Comparison of ENCODE assay signal across 1 cellular context in the genomic region with DNA sequence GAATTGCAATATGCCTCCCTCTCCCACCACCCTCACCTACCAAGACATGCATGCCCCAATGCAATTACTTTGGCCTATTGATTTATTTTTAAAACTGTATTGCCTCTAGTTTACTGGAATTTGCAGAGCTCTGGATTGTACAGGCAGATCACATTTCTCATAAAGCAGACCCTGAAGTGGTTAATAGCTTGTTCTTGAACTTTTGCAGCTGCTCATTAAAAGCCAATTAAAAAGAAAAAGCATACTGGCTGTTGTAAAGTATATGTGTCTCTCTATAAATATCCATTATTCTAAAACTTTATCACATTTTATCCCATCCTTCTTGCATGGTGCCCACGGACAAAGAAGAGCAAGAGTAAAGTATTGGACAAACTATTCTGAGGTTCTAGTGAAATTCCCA.
TF ChIP-seq lines count a peak whose summit lies in the region.

No MANE protein-coding gene starts in this region.

TF ChIP-seq in GM23338, 12 proteins besides CTCF, POLR2A, EP300 and RAD21 (continued from another document):
- TF ChIP-seq, protein P1, sequence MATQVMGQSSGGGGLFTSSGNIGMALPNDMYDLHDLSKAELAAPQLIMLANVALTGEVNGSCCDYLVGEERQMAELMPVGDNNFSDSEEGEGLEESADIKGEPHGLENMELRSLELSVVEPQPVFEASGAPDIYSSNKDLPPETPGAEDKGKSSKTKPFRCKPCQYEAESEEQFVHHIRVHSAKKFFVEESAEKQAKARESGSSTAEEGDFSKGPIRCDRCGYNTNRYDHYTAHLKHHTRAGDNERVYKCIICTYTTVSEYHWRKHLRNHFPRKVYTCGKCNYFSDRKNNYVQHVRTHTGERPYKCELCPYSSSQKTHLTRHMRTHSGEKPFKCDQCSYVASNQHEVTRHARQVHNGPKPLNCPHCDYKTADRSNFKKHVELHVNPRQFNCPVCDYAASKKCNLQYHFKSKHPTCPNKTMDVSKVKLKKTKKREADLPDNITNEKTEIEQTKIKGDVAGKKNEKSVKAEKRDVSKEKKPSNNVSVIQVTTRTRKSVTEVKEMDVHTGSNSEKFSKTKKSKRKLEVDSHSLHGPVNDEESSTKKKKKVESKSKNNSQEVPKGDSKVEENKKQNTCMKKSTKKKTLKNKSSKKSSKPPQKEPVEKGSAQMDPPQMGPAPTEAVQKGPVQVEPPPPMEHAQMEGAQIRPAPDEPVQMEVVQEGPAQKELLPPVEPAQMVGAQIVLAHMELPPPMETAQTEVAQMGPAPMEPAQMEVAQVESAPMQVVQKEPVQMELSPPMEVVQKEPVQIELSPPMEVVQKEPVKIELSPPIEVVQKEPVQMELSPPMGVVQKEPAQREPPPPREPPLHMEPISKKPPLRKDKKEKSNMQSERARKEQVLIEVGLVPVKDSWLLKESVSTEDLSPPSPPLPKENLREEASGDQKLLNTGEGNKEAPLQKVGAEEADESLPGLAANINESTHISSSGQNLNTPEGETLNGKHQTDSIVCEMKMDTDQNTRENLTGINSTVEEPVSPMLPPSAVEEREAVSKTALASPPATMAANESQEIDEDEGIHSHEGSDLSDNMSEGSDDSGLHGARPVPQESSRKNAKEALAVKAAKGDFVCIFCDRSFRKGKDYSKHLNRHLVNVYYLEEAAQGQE (IDR thresholded peaks at IDR 0.05; ENCODE audit: unreplicated experiment), result no peak
- TF ChIP-seq NANOG (IDR thresholded peaks at IDR 0.05; ENCODE audit: borderline replicate concordance) (no peak), POLR2AphosphoS5 (IDR thresholded peaks at IDR 0.05; ENCODE audit: low read depth) (no peak), STAT1 (IDR thresholded peaks at IDR 0.05; ENCODE audit: unreplicated experiment) (no peak)
